In the genomic region with DNA sequence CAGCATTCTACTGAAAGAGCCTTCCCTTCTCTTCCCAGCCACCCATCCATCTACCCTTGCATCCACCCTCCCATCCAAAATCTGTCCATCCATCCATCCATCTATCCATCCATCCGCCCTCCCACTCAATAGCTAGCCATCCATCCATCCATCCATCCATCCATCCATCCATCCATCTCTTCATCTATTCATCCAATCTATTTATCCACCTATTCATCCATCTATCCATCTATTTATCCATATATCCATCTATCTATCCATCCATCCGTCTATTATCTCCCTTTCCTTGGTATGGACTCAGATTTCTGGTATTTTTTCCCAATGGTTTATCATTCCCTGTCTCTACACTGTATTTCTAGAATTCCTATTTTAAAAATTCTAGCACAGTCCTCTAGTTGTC, we compare ENCODE assay signal across 10 cellular contexts.
"Had no signal": no experiment of that assay in that cellular context is flagged by ENCODE, and none has a peak within 500 bp of the region (broad histone marks: within the 10 kb centered on the region; RNA-seq: fewer than 3 reads in every experiment).

No MANE protein-coding gene starts in this region.

- H3K4me2 ChIP-seq: GM23338 had no signal

- H3K27ac ChIP-seq: GM23248 had no signal

- ATAC-seq: GM23338, HCT116 had no signal

- H3K9me3 Mint-ChIP-seq: GM23338, H9, HFFc6 had no signal

- DNase-seq: GM23248, GOT3, H7, H9, HCEC 1CT, HFFc6 had no signal

- H3K36me3 ChIP-seq: HAP-1 had no signal

- FAIRE-seq: H54 had no signal

- H3K9me3 ChIP-seq: HAP-1 had no signal

- H3K27ac Mint-ChIP-seq: GM23338, H9, HFFc6 had no signal

- H2AFZ ChIP-seq: GM23248, GM23338 had no signal

- H3K9ac ChIP-seq: GM23248 had no signal

- H3K4me3 Mint-ChIP-seq: GM23338, H9, HFFc6 had no signal

- H3K4me3 ChIP-seq: GM23248, GM23338, HAP-1 had no signal

- H3K4me1 Mint-ChIP-seq: GM23338, H9 had no signal
